In the genomic region with DNA sequence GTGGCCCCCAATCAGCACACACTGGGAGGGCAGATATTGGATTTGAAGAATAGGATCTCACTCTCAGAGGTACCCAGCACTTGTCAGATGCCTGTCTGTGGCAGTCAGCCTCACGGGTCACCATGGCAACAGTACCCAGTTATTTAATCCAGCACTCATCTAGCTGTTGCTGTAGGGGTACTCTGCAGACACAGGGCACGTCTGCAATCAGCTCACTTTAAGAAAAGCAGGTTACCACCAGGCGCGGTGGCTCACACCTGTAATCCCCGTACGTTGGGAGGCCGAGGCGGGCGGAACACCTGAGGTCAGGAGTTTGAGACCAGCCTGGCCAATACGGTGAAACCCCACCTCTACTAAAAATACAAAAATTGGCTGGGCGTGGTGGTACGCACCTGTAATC, we compare ENCODE assay signal across 17 cellular contexts.
"Had no signal": no experiment of that assay in that cellular context is flagged by ENCODE, and none has a peak within 500 bp of the region (broad histone marks: within the 10 kb centered on the region; RNA-seq: fewer than 3 reads in every experiment).

No MANE protein-coding gene starts in this region.

- H3K27ac Mint-ChIP-seq: effector memory CD8-positive, alpha-beta T cell; memory B cell; mesothelial cell of epicardium; naive B cell; nephron; stimulated activated naive B cell treated with anti-CD40 and anti-IgM and Interleukin-4, amounts not matched to agents 10 μg/mL and 1 μg/mL and 100 μg/mL, for 72 hours; stimulated activated naive CD8-positive, alpha-beta T cell treated with anti-CD3 and anti-CD28 coated beads, Interleukin-15, Interleukin-2, amounts not matched to agents 100 ng/mL and 50 ng/mL, for 24 hours had no signal

- DNase-seq: cortex of kidney; effector memory CD8-positive, alpha-beta T cell; erythroblast; left ventricle myocardium superior; mucosa of descending colon; naive B cell; psoas muscle; right cardiac atrium; spleen; stimulated activated CD4-positive, alpha-beta T cell treated with anti-CD3 and anti-CD28 coated beads, Interleukin-4, amount 100 ng/mL, for 4 hours; stimulated activated naive B cell treated with anti-CD40 and anti-IgM and Interleukin-4, amounts not matched to agents 10 μg/mL and 1 μg/mL and 100 μg/mL, for 72 hours; upper lobe of left lung; uterus had no signal

- H3K9me3 Mint-ChIP-seq: effector memory CD8-positive, alpha-beta T cell; nephron; stimulated activated naive B cell treated with anti-CD40 and anti-IgM and Interleukin-4, amounts not matched to agents 10 μg/mL and 1 μg/mL and 100 μg/mL, for 72 hours; stimulated activated naive CD8-positive, alpha-beta T cell treated with anti-CD3 and anti-CD28 coated beads, Interleukin-15, Interleukin-2, amounts not matched to agents 100 ng/mL and 50 ng/mL, for 24 hours had no signal

- ATAC-seq: effector memory CD8-positive, alpha-beta T cell; mucosa of descending colon; right cardiac atrium; stimulated activated naive B cell treated with anti-CD40 and anti-IgM and Interleukin-4, amounts not matched to agents 10 μg/mL and 1 μg/mL and 100 μg/mL, for 72 hours had no signal

- H3K4me3 Mint-ChIP-seq: effector memory CD8-positive, alpha-beta T cell; memory B cell; mesothelial cell of epicardium; naive B cell; nephron; stimulated activated naive B cell treated with anti-CD40 and anti-IgM and Interleukin-4, amounts not matched to agents 10 μg/mL and 1 μg/mL and 100 μg/mL, for 72 hours; stimulated activated naive CD8-positive, alpha-beta T cell treated with anti-CD3 and anti-CD28 coated beads, Interleukin-15, Interleukin-2, amounts not matched to agents 100 ng/mL and 50 ng/mL, for 24 hours had no signal

- H3K27me3 Mint-ChIP-seq: effector memory CD8-positive, alpha-beta T cell; memory B cell; naive B cell; stimulated activated naive B cell treated with anti-CD40 and anti-IgM and Interleukin-4, amounts not matched to agents 10 μg/mL and 1 μg/mL and 100 μg/mL, for 72 hours; stimulated activated naive CD8-positive, alpha-beta T cell treated with anti-CD3 and anti-CD28 coated beads, Interleukin-15, Interleukin-2, amounts not matched to agents 100 ng/mL and 50 ng/mL, for 24 hours had no signal

- H3K4me1 Mint-ChIP-seq: memory B cell; mesothelial cell of epicardium; nephron; stimulated activated naive B cell treated with anti-CD40 and anti-IgM and Interleukin-4, amounts not matched to agents 10 μg/mL and 1 μg/mL and 100 μg/mL, for 72 hours had no signal
